In genomic region chr16:8885674-8886592, GRCh38 we compare ENCODE assay signal across 1 cellular context.
TF ChIP-seq lines count a peak whose summit lies in the region.

No MANE protein-coding gene starts in this region.

TF ChIP-seq in HepG2, 621 proteins besides CTCF, POLR2A, EP300 and RAD21 (continued from another document and continues in another):
- no peak for TF ChIP-seq E2F1 (CRISPR knock-in tag; IDR thresholded peaks at IDR 0.05)
- TF ChIP-seq NCOA2 (CRISPR knock-in tag; IDR thresholded peaks at IDR 0.05): no peak; the same call in 1 of the 2 replicates
- TF ChIP-seq ZNF124 (CRISPR knock-in tag; IDR thresholded peaks at IDR 0.05): no peak
- TF ChIP-seq IKZF4 (CRISPR knock-in tag; IDR thresholded peaks at IDR 0.05; ENCODE audit: borderline replicate concordance, low read depth, not compliant biosample characterization): peak; percentile 29
- TF ChIP-seq ZNF441 (CRISPR knock-in tag; IDR thresholded peaks at IDR 0.05; ENCODE audit: borderline replicate concordance): 0 out of 2 replicates have a peak, but pooled peaks have one; percentile 47
- no peak for TF ChIP-seq SMAD9 (CRISPR knock-in tag; IDR thresholded peaks at IDR 0.05)
- TF ChIP-seq SOX13 (IDR thresholded peaks at IDR 0.05): no peak
- no peak for TF ChIP-seq SOX13 (CRISPR knock-in tag; conservative IDR thresholded peaks at IDR 0.05 in 1 of 2, IDR thresholded peaks at IDR 0.05 in 1 of 2)
- no peak for TF ChIP-seq HMG20B (CRISPR knock-in tag; conservative IDR thresholded peaks at IDR 0.05)
- TF ChIP-seq, protein P1, sequence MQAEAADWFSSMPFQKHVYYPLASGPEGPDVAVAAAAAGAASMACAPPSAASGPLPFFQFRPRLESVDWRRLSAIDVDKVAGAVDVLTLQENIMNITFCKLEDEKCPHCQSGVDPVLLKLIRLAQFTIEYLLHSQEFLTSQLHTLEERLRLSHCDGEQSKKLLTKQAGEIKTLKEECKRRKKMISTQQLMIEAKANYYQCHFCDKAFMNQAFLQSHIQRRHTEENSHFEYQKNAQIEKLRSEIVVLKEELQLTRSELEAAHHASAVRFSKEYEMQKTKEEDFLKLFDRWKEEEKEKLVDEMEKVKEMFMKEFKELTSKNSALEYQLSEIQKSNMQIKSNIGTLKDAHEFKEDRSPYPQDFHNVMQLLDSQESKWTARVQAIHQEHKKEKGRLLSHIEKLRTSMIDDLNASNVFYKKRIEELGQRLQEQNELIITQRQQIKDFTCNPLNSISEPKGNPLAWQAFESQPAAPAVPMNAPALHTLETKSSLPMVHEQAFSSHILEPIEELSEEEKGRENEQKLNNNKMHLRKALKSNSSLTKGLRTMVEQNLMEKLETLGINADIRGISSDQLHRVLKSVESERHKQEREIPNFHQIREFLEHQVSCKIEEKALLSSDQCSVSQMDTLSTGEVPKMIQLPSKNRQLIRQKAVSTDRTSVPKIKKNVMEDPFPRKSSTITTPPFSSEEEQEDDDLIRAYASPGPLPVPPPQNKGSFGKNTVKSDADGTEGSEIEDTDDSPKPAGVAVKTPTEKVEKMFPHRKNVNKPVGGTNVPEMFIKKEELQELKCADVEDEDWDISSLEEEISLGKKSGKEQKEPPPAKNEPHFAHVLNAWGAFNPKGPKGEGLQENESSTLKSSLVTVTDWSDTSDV (CRISPR knock-in tag; IDR thresholded peaks at IDR 0.05): no peak; the same call in 1 of the 2 replicates
- no peak for TF ChIP-seq SNAI1 (CRISPR knock-in tag; IDR thresholded peaks at IDR 0.05; ENCODE audit: borderline replicate concordance)
- peak; percentile 61; the same call in 1 of the 2 replicates for TF ChIP-seq MTA1 (CRISPR knock-in tag; IDR thresholded peaks at IDR 0.05; ENCODE audit: borderline replicate concordance)
- TF ChIP-seq CBX1 (IDR thresholded peaks at IDR 0.05; ENCODE audit: low read depth): no peak
- no peak for TF ChIP-seq MAF1 (CRISPR knock-in tag; IDR thresholded peaks at IDR 0.05; ENCODE audit: borderline replicate concordance)
- TF ChIP-seq ATF7 (IDR thresholded peaks at IDR 0.05): no peak
- TF ChIP-seq ATF7 (CRISPR knock-in tag; IDR thresholded peaks at IDR 0.05): no peak
- TF ChIP-seq NBN (conservative IDR thresholded peaks at IDR 0.05): no peak
- TF ChIP-seq, protein P2, sequence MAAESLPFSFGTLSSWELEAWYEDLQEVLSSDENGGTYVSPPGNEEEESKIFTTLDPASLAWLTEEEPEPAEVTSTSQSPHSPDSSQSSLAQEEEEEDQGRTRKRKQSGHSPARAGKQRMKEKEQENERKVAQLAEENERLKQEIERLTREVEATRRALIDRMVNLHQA (CRISPR knock-in tag; IDR thresholded peaks at IDR 0.05): no peak
- peak; percentile 34; the same call in 1 of the 2 replicates for TF ChIP-seq FOXO1 (CRISPR knock-in tag; IDR thresholded peaks at IDR 0.05)
- TF ChIP-seq HOXD1 (CRISPR knock-in tag; IDR thresholded peaks at IDR 0.05): no peak
- no peak for TF ChIP-seq GTF3A (CRISPR knock-in tag; conservative IDR thresholded peaks at IDR 0.05)
- TF ChIP-seq, protein P3, sequence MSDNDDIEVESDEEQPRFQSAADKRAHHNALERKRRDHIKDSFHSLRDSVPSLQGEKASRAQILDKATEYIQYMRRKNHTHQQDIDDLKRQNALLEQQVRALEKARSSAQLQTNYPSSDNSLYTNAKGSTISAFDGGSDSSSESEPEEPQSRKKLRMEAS (IDR thresholded peaks at IDR 0.05): peak; percentile 62; the same call in 1 of the 2 replicates
- TF ChIP-seq, protein P4, sequence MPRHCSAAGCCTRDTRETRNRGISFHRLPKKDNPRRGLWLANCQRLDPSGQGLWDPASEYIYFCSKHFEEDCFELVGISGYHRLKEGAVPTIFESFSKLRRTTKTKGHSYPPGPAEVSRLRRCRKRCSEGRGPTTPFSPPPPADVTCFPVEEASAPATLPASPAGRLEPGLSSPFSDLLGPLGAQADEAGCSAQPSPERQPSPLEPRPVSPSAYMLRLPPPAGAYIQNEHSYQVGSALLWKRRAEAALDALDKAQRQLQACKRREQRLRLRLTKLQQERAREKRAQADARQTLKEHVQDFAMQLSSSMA (CRISPR knock-in tag; IDR thresholded peaks at IDR 0.05): 0 out of 2 replicates have a peak, but pooled peaks have one; percentile 37
- TF ChIP-seq GRHL1 (CRISPR knock-in tag; conservative IDR thresholded peaks at IDR 0.05): no peak
- no peak for TF ChIP-seq MTA3 (CRISPR knock-in tag; IDR thresholded peaks at IDR 0.05)
- TF ChIP-seq NFKB2 (CRISPR knock-in tag; IDR thresholded peaks at IDR 0.05; ENCODE audit: borderline replicate concordance): no peak; the same call in 1 of the 2 replicates
- TF ChIP-seq ZBTB39 (CRISPR knock-in tag; IDR thresholded peaks at IDR 0.05): 0 out of 2 replicates have a peak, but pooled peaks have one; percentile 76
- TF ChIP-seq, protein P5, sequence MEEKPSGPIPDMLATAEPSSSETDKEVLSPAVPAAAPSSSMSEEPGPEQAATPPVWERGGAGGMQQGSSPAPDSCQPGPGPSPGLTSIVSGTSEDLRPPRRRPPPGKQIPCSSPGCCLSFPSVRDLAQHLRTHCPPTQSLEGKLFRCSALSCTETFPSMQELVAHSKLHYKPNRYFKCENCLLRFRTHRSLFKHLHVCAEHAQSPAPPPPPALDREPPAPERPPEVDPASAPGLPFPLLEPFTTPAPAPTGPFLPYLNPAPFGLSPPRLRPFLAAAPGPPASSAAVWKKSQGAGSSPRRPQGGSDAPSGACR (CRISPR knock-in tag; IDR thresholded peaks at IDR 0.05): no peak
- TF ChIP-seq ZBTB20 (CRISPR knock-in tag; IDR thresholded peaks at IDR 0.05; ENCODE audit: borderline replicate concordance, low read depth): peak; percentile 68; the same call in 1 of the 2 replicates
- TF ChIP-seq SP140L (CRISPR knock-in tag; IDR thresholded peaks at IDR 0.05; ENCODE audit: borderline replicate concordance): no peak
- TF ChIP-seq ZNF484 (CRISPR knock-in tag; IDR thresholded peaks at IDR 0.05; ENCODE audit: borderline replicate concordance, low read depth): no peak
- TF ChIP-seq, protein P6, sequence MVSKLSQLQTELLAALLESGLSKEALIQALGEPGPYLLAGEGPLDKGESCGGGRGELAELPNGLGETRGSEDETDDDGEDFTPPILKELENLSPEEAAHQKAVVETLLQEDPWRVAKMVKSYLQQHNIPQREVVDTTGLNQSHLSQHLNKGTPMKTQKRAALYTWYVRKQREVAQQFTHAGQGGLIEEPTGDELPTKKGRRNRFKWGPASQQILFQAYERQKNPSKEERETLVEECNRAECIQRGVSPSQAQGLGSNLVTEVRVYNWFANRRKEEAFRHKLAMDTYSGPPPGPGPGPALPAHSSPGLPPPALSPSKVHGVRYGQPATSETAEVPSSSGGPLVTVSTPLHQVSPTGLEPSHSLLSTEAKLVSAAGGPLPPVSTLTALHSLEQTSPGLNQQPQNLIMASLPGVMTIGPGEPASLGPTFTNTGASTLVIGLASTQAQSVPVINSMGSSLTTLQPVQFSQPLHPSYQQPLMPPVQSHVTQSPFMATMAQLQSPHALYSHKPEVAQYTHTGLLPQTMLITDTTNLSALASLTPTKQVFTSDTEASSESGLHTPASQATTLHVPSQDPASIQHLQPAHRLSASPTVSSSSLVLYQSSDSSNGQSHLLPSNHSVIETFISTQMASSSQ (IDR thresholded peaks at IDR 0.05; ENCODE audit: low read depth): no peak
- TF ChIP-seq, protein P6 (CRISPR knock-in tag; IDR thresholded peaks at IDR 0.05; ENCODE audit: borderline replicate concordance): 0 out of 2 replicates have a peak, but pooled peaks have one; percentile 34
- TF ChIP-seq KLF12 (CRISPR knock-in tag; IDR thresholded peaks at IDR 0.05; ENCODE audit: borderline replicate concordance): no peak
- no peak for TF ChIP-seq CEBPZ (IDR thresholded peaks at IDR 0.05; ENCODE audit: low read length)
- no peak for TF ChIP-seq ZNF44 (CRISPR knock-in tag; IDR thresholded peaks at IDR 0.05)
- peak; percentile 30; the same call in 1 of the 2 replicates for TF ChIP-seq ZNF263 (CRISPR knock-in tag; IDR thresholded peaks at IDR 0.05)
- TF ChIP-seq MEIS1 (CRISPR knock-in tag; IDR thresholded peaks at IDR 0.05; ENCODE audit: borderline replicate concordance): no peak
- TF ChIP-seq AHR (CRISPR knock-in tag; IDR thresholded peaks at IDR 0.05): no peak
- no peak for TF ChIP-seq KAT8 (CRISPR knock-in tag; IDR thresholded peaks at IDR 0.05)
- TF ChIP-seq CEBPG (CRISPR knock-in tag; IDR thresholded peaks at IDR 0.05): no peak
- TF ChIP-seq FOXC1 (CRISPR knock-in tag; IDR thresholded peaks at IDR 0.05; ENCODE audit: borderline replicate concordance): peak; percentile 65; the same call in 1 of the 2 replicates
- no peak for TF ChIP-seq ZKSCAN1 (IDR thresholded peaks at IDR 0.05; ENCODE audit: low read length)
- no peak for TF ChIP-seq CHD2 (IDR thresholded peaks at IDR 0.05; ENCODE audit: low read depth, low read length)
- TF ChIP-seq, protein P7, sequence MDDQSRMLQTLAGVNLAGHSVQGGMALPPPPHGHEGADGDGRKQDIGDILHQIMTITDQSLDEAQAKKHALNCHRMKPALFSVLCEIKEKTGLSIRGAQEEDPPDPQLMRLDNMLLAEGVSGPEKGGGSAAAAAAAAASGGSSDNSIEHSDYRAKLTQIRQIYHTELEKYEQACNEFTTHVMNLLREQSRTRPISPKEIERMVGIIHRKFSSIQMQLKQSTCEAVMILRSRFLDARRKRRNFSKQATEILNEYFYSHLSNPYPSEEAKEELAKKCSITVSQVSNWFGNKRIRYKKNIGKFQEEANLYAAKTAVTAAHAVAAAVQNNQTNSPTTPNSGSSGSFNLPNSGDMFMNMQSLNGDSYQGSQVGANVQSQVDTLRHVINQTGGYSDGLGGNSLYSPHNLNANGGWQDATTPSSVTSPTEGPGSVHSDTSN (CRISPR knock-in tag; IDR thresholded peaks at IDR 0.05; ENCODE audit: borderline replicate concordance): no peak
- no peak for TF ChIP-seq TEAD2 (CRISPR knock-in tag; IDR thresholded peaks at IDR 0.05)
- TF ChIP-seq ZNF430 (CRISPR knock-in tag; IDR thresholded peaks at IDR 0.05): peak; percentile 81
